In the genomic region with DNA sequence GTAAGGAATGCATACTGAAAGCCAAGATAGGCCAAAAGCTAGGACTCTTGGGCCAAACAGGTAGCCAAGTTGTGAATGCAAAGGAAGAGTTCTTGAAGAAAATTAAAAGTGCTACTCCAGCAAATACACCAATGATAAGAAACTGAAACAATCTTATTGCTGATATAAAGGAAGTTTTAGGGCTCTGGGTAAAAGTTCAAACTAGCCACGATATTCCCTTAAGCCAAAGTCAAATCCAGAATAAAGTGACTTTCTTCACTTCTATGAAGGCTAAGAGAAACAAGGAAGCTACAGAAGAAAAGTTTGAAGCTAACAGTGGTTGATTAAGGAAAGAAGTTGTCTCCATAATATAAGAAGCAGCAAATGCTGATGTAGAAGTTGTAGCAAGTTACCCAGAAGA, we compare ENCODE assay signal across 32 cellular contexts.
DNase-seq lines count a peak whose midpoint lies in the region; ATAC-seq and TF ChIP-seq lines count a peak whose summit lies in the region.
"Had no signal": no experiment of that assay in that cellular context is flagged by ENCODE, and none has a peak within 500 bp of the region (broad histone marks: within the 10 kb centered on the region; RNA-seq: fewer than 3 reads in every experiment).

No MANE protein-coding gene starts in this region.

- dilution Hi-C loops in mammary epithelial cell (cut with HindIII; ENCODE audit: low sequenced_read_pairs), result no loop called here

- no peaks in the 10 kb centered on the region for H3K36me3 Mint-ChIP-seq in MCF 10A (ENCODE audit: insufficient read depth, unreplicated experiment)
- H3K36me3 Mint-ChIP-seq: CD14-positive monocyte; CD4-positive, alpha-beta memory T cell; CD4-positive, CD25-positive, alpha-beta regulatory T cell; CD8-positive, alpha-beta T cell had no signal

- H3K4me2 ChIP-seq in mammary epithelial cell (ENCODE audit: insufficient read depth, low read depth, low read length), result no peak overlapping the region
- H3K4me2 ChIP-seq: A549; BLaER1; BLaER1 treated with 17β-estradiol and CSF1 and Interleukin-3, amounts not matched to agents 10 nM and 100 nM had no signal

- 38% methylated on average over 1 of the region's 1 CpG for WGBS in mammary epithelial cell (ENCODE audit: low coverage, missing lambda C conversion rate)

- TF ChIP-seq CTCF in MCF 10A (IDR thresholded peaks at IDR 0.05; ENCODE audit: unreplicated experiment) (no peak), mammary epithelial cell (conservative IDR thresholded peaks at IDR 0.05 in 1 of 2, IDR thresholded peaks at IDR 0.05 in 1 of 2; ENCODE audit: extremely low read depth in 1 of 2, insufficient read depth in 1 of 2, low read depth in 1 of 2, low read length in 2 of 2) (no peak), mucosa of descending colon (IDR thresholded peaks at IDR 0.05) (no peak)

- H3K27me3 ChIP-seq in mammary epithelial cell (ENCODE audit: insufficient read depth, low read length), result no peaks in the 10 kb centered on the region
- H3K27me3 ChIP-seq: BE2C, BLaER1 had no signal

- DNase-seq in MCF 10A (ENCODE audit: unreplicated experiment) (no peak), mammary epithelial cell (no peak), left colon (no peak), mucosa of descending colon (no peak), SW480 (ENCODE audit: low spot score) (no peak), DMS153 (lab: John Stamatoyannopoulos, UW) (no peak)
- DNase-seq: 8988T; ACHN; AML-193; BE2C; C1 segment of cervical spinal cord; Caco-2; Calu3; CD4-positive, alpha-beta memory T cell; CD4-positive, alpha-beta T cell; CD4-positive, CD25-positive, alpha-beta regulatory T cell; CD8-positive, alpha-beta memory T cell; CD8-positive, alpha-beta T cell; COR-L47; DMS 273 treated with DMSO at 0.1 percent for 48 hours; DMS53; DMS79; DMS79 treated with DMSO at 0.1 percent for 48 hours; DND-41; EL had no signal

- in situ Hi-C loops in mammary epithelial cell (cut with MboI; ENCODE audit: low sequenced_read_pairs in 2 of 2), result no loop called here

- H3K4me1 Mint-ChIP-seq in MCF 10A (ENCODE audit: insufficient read depth, unreplicated experiment), result peaks cover 6% of the 10 kb centered on the region
- H3K4me1 Mint-ChIP-seq: B cell; CD14-positive monocyte; CD4-positive, CD25-positive, alpha-beta regulatory T cell had no signal

- no peaks in the 10 kb centered on the region for H3K4me1 ChIP-seq in mammary epithelial cell (ENCODE audit: insufficient read depth, low read length)
- no peaks in the 10 kb centered on the region for H3K4me1 ChIP-seq in mucosa of descending colon (ENCODE audit: low read depth)
- H3K4me1 ChIP-seq: A549, Caco-2 had no signal

- H3K9me3 ChIP-seq in mammary epithelial cell (replicated peaks; ENCODE audit: insufficient read depth, low read length) (no peaks in the 10 kb centered on the region), mucosa of descending colon (no peaks in the 10 kb centered on the region)
- H3K9me3 ChIP-seq: A549, BE2C, BLaER1, Caco-2 had no signal

- POLR2A ChIA-PET in MCF 10A (lab: Yijun Ruan, JAX), result no interaction called here

- H3K27me3 Mint-ChIP-seq in MCF 10A (ENCODE audit: insufficient read depth, unreplicated experiment), result no peaks in the 10 kb centered on the region
- H3K27me3 Mint-ChIP-seq: B cell; CD4-positive, alpha-beta memory T cell; CD4-positive, alpha-beta T cell; CD4-positive, CD25-positive, alpha-beta regulatory T cell; CD8-positive, alpha-beta memory T cell had no signal

- CTCF ChIA-PET in MCF 10A (lab: Yijun Ruan, JAX) (interaction anchor here (0.7 to 1.1 kb wide), 2 partner anchors 325 to 372 kb away, joined by 3 to 5 read pairs; no protein-coding TSS in a partner anchor), mammary epithelial cell (lab: Charles Lee; ENCODE audit: low non-redundant PET) (no interaction called here)

- no peaks in the 10 kb centered on the region for H3K79me2 ChIP-seq in mammary epithelial cell (ENCODE audit: insufficient read depth, low read length)

- no peaks in the 10 kb centered on the region for H3K9me3 Mint-ChIP-seq in MCF 10A (ENCODE audit: unreplicated experiment)

- no peak overlapping the region for H3K4me3 ChIP-seq in mammary epithelial cell (replicated peaks in 1 of 3; ENCODE audit: insufficient read depth in 1 of 3, low read depth in 2 of 3, low read length in 3 of 3)
- H3K4me3 ChIP-seq in mucosa of descending colon, result no peak overlapping the region
- H3K4me3 ChIP-seq: A549; BLaER1; BLaER1 treated with 17β-estradiol and CSF1 and Interleukin-3, amounts not matched to agents 10 nM and 100 nM had no signal

- H2AFZ ChIP-seq in mammary epithelial cell (ENCODE audit: low read depth, low read length), result no peak overlapping the region

- no peak overlapping the region for H3K4me3 Mint-ChIP-seq in MCF 10A (ENCODE audit: unreplicated experiment)
- H3K4me3 Mint-ChIP-seq: B cell; CD14-positive monocyte; CD4-positive, alpha-beta memory T cell; CD4-positive, alpha-beta T cell; CD4-positive, CD25-positive, alpha-beta regulatory T cell; CD8-positive, alpha-beta memory T cell; CD8-positive, alpha-beta T cell had no signal

- H3K27ac ChIP-seq in mammary epithelial cell (ENCODE audit: insufficient read depth, low read depth, low read length), result no peak overlapping the region
- H3K27ac ChIP-seq: 22Rv1; A549; BLaER1; BLaER1 treated with 17β-estradiol and CSF1 and Interleukin-3, amounts not matched to agents 10 nM and 100 nM; C4-2B had no signal

- peak overlapping the region; percentile 4 for H3K27ac Mint-ChIP-seq in MCF 10A (ENCODE audit: low read depth, unreplicated experiment)
- H3K27ac Mint-ChIP-seq: B cell; CD14-positive monocyte; CD4-positive, alpha-beta memory T cell; CD4-positive, alpha-beta T cell; CD4-positive, CD25-positive, alpha-beta regulatory T cell; CD8-positive, alpha-beta memory T cell; CD8-positive, alpha-beta T cell had no signal

- H3K9ac ChIP-seq in mammary epithelial cell (ENCODE audit: insufficient read depth, low read length), result no peak overlapping the region
- H3K9ac ChIP-seq: BLaER1; BLaER1 treated with 17β-estradiol and CSF1 and Interleukin-3, amounts not matched to agents 10 nM and 100 nM had no signal

- no TSS peak for BruUV-seq in MCF 10A (replicated peaks; lab: Mats Ljungman, UMichigan)
- BruUV-seq in mammary epithelial cell (replicated peaks; lab: Mats Ljungman, UMichigan), result no TSS peak

- no peaks in the 10 kb centered on the region for H4K20me1 ChIP-seq in mammary epithelial cell (ENCODE audit: insufficient read depth, low read length)
- H4K20me1 ChIP-seq: BLaER1; BLaER1 treated with 17β-estradiol and CSF1 and Interleukin-3, amounts not matched to agents 10 nM and 100 nM had no signal

- intact Hi-C loops in MCF 10A (cut with micrococcal nuclease), result no loop called here
- intact Hi-C loops in mammary epithelial cell (cut with micrococcal nuclease), result no loop called here
- intact Hi-C loops in left colon (cut with DNase I, micrococcal nuclease), result no loop called here
- intact Hi-C loops in mucosa of descending colon (cut with DNase I, micrococcal nuclease), result no loop called here

- H3K36me3 ChIP-seq in mammary epithelial cell (ENCODE audit: insufficient read depth, low read length) (no peaks in the 10 kb centered on the region), mucosa of descending colon (ENCODE audit: low read depth) (no peaks in the 10 kb centered on the region)
- H3K36me3 ChIP-seq: BE2C; BLaER1; BLaER1 treated with 17β-estradiol and CSF1 and Interleukin-3, amounts not matched to agents 10 nM and 100 nM had no signal

- ATAC-seq in left colon (peak; percentile 77), mucosa of descending colon (peak; percentile 51)
- ATAC-seq: A549; CD8-positive, alpha-beta T cell had no signal
